In genomic region chr7:41912851-41913580, GRCh38 we compare ENCODE assay signal across 16 cellular contexts.
DNase-seq lines count a peak whose midpoint lies in the region; ATAC-seq, FAIRE-seq and TF ChIP-seq lines count a peak whose summit lies in the region.
"Had no signal": no experiment of that assay in that cellular context is flagged by ENCODE, and none has a peak within 500 bp of the region (broad histone marks: within the 10 kb centered on the region; RNA-seq: fewer than 3 reads in every experiment).

No MANE protein-coding gene starts in this region.

- no peak overlapping the region for H3K27ac Mint-ChIP-seq in CD14-positive monocyte

- H3K79me2 ChIP-seq in PC-3 (ENCODE audit: low read length) (no peaks in the 10 kb centered on the region), osteoblast (ENCODE audit: insufficient read depth, low read length) (peaks cover 2% of the 10 kb centered on the region)

- no peaks in the 10 kb centered on the region for H3K4me1 Mint-ChIP-seq in CD14-positive monocyte

- TF ChIP-seq CTCF in PC-3 (conservative IDR thresholded peaks at IDR 0.05; ENCODE audit: low read depth, low read length) (no peak), bronchial epithelial cell (IDR thresholded peaks at IDR 0.05; ENCODE audit: insufficient read depth, low read length, severe bottlenecking) (no peak), osteoblast (IDR thresholded peaks at IDR 0.05; ENCODE audit: extremely low read depth, low read depth, low read length) (no peak), CD14-positive monocyte (IDR thresholded peaks at IDR 0.05) (no peak)

- intact Hi-C loops in PC-3 (cut with micrococcal nuclease) (no loop called here), CD14-positive monocyte (cut with micrococcal nuclease) (no loop called here)

- peak; percentile 72 for DNase-seq in ELR (ENCODE audit: low read depth)
- DNase-seq in PC-3 = peak; percentile 22
- DNase-seq in bronchial epithelial cell (ENCODE audit: low read depth) = peak; percentile 79
- no peak for DNase-seq in osteoblast (ENCODE audit: insufficient read length, low spot score, missing footprints)
- no peak for DNase-seq in activated CD8-positive, alpha-beta memory T cell treated with anti-CD3 and anti-CD28 coated beads for 24 hours
- no peak for DNase-seq in HEK293T (ENCODE audit: extremely low spot score)
- DNase-seq in CD14-positive monocyte (ENCODE audit: low spot score) = no peak
- DNase-seq: DMS 273 treated with DMSO at 0.1 percent for 48 hours; KBM-7; NCI-H1092; NCI-H345; NCI-H69; NK-92 treated with Interleukin-12 subunit alpha and Interleukin-12 subunit beta, amount 100 ng/mL, for 24 hours; OCI-M1 had no signal

- CTCF ChIA-PET in PC-3 (lab: Charles Lee) = no interaction called here
- CTCF ChIA-PET in HEK293T (lab: Yijun Ruan, JAX) = interaction anchor here (1.0 kb wide), 1 partner anchor 28 kb away, joined by 3 read pairs; no protein-coding TSS in a partner anchor

- H3K9me3 ChIP-seq in PC-3 (ENCODE audit: low read length) = no peaks in the 10 kb centered on the region
- H3K9me3 ChIP-seq in osteoblast (ENCODE audit: low read depth, low read length) = no peaks in the 10 kb centered on the region
- H3K9me3 ChIP-seq: HAP-1 had no signal

- no peak for FAIRE-seq in bronchial epithelial cell (lab: Jason Lieb, UNC)

- no peaks in the 10 kb centered on the region for H3K36me3 Mint-ChIP-seq in CD14-positive monocyte

- no peaks in the 10 kb centered on the region for H3K27me3 ChIP-seq in PC-3 (ENCODE audit: low read length)
- no peaks in the 10 kb centered on the region for H3K27me3 ChIP-seq in bronchial epithelial cell (ENCODE audit: control insufficient read depth, insufficient read depth, low read length)
- H3K27me3 ChIP-seq in osteoblast (ENCODE audit: insufficient read depth, low read length) = no peaks in the 10 kb centered on the region

- H3K4me2 ChIP-seq in PC-3 (ENCODE audit: low read length) (no peak overlapping the region), osteoblast (ENCODE audit: insufficient read depth, low read length) (peak overlapping the region; percentile 63)

- H2AFZ ChIP-seq in PC-3 (ENCODE audit: low read length) (no peak overlapping the region), osteoblast (ENCODE audit: low read length) (no peak overlapping the region)

- H3F3A ChIP-seq in PC-3 (ENCODE audit: low read length, unreplicated experiment) = peaks cover 6% of the 10 kb centered on the region

- no peaks in the 10 kb centered on the region for H4K20me1 ChIP-seq in PC-3 (ENCODE audit: low read length)
- H4K20me1 ChIP-seq in osteoblast (ENCODE audit: insufficient read depth, low read length) = no peaks in the 10 kb centered on the region

- H3K9ac ChIP-seq in PC-3 (ENCODE audit: low read length) = no peak overlapping the region

- H3K27ac ChIP-seq in PC-3 (ENCODE audit: low read length) (peak overlapping the region; percentile 68), osteoblast (ENCODE audit: low read depth, low read length) (peak overlapping the region; percentile 100)

- H3K4me1 ChIP-seq in PC-3 (ENCODE audit: insufficient read depth, low read length) (peaks cover 41% of the 10 kb centered on the region), osteoblast (ENCODE audit: insufficient read depth, low read length) (peaks cover 66% of the 10 kb centered on the region)
- H3K4me1 ChIP-seq: HAP-1 had no signal

- H3K4me3 ChIP-seq in PC-3 (ENCODE audit: low read length) = no peak overlapping the region
- no peak overlapping the region for H3K4me3 ChIP-seq in bronchial epithelial cell (ENCODE audit: low read depth, low read length)
- H3K4me3 ChIP-seq in osteoblast (ENCODE audit: insufficient read depth, low read length) = peak overlapping the region; percentile 12
- H3K4me3 ChIP-seq: HAP-1 had no signal

- no peaks in the 10 kb centered on the region for H3K36me3 ChIP-seq in PC-3 (ENCODE audit: low read depth, low read length)
- H3K36me3 ChIP-seq in bronchial epithelial cell (ENCODE audit: control insufficient read depth, insufficient read depth, low read length) = no peaks in the 10 kb centered on the region
- no peaks in the 10 kb centered on the region for H3K36me3 ChIP-seq in osteoblast (ENCODE audit: insufficient read depth, low read length)
- H3K36me3 ChIP-seq: HAP-1 had no signal

- peaks cover 0 to 6% (median 2%) of the 10 kb centered on the region in 7 donors for H3K9me3 Mint-ChIP-seq in CD14-positive monocyte

- no peak for ATAC-seq in PC-3
- ATAC-seq: Right ventricle myocardium inferior had no signal

- BruUV-seq in PC-3 (replicated peaks; lab: Mats Ljungman, UMichigan) = no TSS peak

- H3K27me3 Mint-ChIP-seq in CD14-positive monocyte (ENCODE audit: low read depth in 3 of 3) = peaks cover 0 to 3% (median 0%) of the 10 kb centered on the region in 3 donors

- no peaks in the 10 kb centered on the region for H3K9me2 ChIP-seq in PC-3 (replicated peaks; ENCODE audit: low read length)

- H3K4me3 Mint-ChIP-seq in CD14-positive monocyte = no peak overlapping the region

- POLR2A ChIA-PET in PC-3 (lab: Charles Lee; ENCODE audit: unreplicated experiment) (no interaction called here), HEK293T (lab: Yijun Ruan, JAX) (no interaction called here)

TF ChIP-seq in HEK293T, 16 proteins besides CTCF, POLR2A, EP300 and RAD21:
- TF ChIP-seq TARDBP (IDR thresholded peaks at IDR 0.05) (no peak), FOXK2 (IDR thresholded peaks at IDR 0.05) (no peak), FOXA1 (IDR thresholded peaks at IDR 0.05) (no peak), SUZ12 (IDR thresholded peaks at IDR 0.05) (no peak), SP1 (IDR thresholded peaks at IDR 0.05) (no peak), ZNF384 (IDR thresholded peaks at IDR 0.05) (no peak), L3MBTL2 (conservative IDR thresholded peaks at IDR 0.05) (no peak), ARNT (IDR thresholded peaks at IDR 0.05) (no peak), BHLHE40 (IDR thresholded peaks at IDR 0.05; ENCODE audit: borderline replicate concordance) (no peak), HDGF (IDR thresholded peaks at IDR 0.05; ENCODE audit: borderline replicate concordance) (no peak), ELF4 (IDR thresholded peaks at IDR 0.05) (no peak), PKNOX1 (IDR thresholded peaks at IDR 0.05) (no peak), CTBP1 (IDR thresholded peaks at IDR 0.05; ENCODE audit: borderline replicate concordance) (no peak), NFRKB (IDR thresholded peaks at IDR 0.05) (no peak)

Comparison
In these comparisons a context has a peak if more than half of its experiments do, and no peak if none do; other contexts are left out.
1. DNase-seq: peak in ELR (single experiment), PC-3 (single experiment) and bronchial epithelial cell (single experiment); none in osteoblast (single experiment), activated CD8-positive, alpha-beta memory T cell treated with anti-CD3 and anti-CD28 coated beads for 24 hours (single experiment), HEK293T (single experiment) and CD14-positive monocyte (single experiment).